In the genomic region with DNA sequence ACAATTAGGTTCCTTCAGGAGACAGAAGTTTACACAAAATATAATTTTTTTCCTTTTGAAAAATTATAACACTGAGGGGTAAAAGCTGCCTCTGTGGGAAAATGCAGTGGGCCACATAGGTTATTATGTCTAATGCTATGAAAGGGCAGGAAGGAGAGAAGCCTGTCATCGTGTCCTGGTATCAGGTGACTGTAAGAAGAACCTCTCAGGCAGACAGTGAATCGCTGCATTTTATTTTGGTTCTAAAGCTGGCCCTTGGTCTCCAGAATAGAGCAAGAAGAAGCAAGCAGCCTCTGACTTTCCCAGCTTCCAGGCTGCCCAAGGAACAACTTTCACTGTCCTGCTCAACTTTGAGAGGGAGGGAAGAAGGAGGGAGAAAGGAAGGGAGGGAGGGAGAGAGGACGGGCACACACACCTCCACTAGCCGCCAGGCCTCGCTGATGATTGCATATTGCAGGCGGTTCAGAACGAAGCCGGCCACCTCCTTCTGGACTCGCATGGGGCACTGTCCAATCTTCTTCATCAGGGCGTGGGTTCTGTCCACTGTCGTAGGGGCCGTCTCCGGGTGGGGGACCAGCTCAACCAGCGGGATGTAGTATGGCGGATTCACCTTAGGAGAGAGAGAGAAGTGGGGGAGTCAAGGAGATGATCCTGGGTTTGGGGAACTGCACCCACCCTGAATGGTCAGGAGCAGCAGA, we compare ENCODE assay signal across 15 cellular contexts.
"Had no signal": no experiment of that assay in that cellular context is flagged by ENCODE, and none has a peak within 500 bp of the region (broad histone marks: within the 10 kb centered on the region; RNA-seq: fewer than 3 reads in every experiment).

No MANE protein-coding gene starts in this region.

- H3K27ac ChIP-seq: coronary artery, hepatocyte, lower lobe of right lung, right lobe of liver, spleen had no signal

- H3K9me3 ChIP-seq: lower lobe of right lung, right lobe of liver, spleen had no signal

- DNase-seq: activated B cell treated with CpG ODN at 0.5 μM for 24 hours; activated CD4-positive, alpha-beta T cell treated with anti-CD3 and anti-CD28 coated beads, Interleukin-2, amount 10 ng/mL, durations not matched to agents 24 days and 14 days; activated naive CD4-positive, alpha-beta T cell treated with Interleukin-2 at 50 U/mL for 16 hours; caudate nucleus; effector CD4-positive, alpha-beta T cell; lower lobe of right lung; midbrain; naive B cell; right lobe of liver; spleen; stimulated activated CD4-positive, alpha-beta T cell treated with anti-CD3 and anti-CD28 coated beads, Interleukin-1b, Interleukin-23, amount 100 ng/mL, for 48 hours; stimulated activated naive CD4-positive, alpha-beta T cell; substantia nigra had no signal

- H3K4me3 ChIP-seq: coronary artery, hepatocyte, lower lobe of right lung, right lobe of liver, spleen had no signal

- ATAC-seq: right lobe of liver had no signal

- H3K27me3 ChIP-seq: hepatocyte, right lobe of liver, spleen had no signal

- H3K4me1 ChIP-seq: lower lobe of right lung, spleen had no signal
